ENCODE assay signal across 8 cellular contexts in the genomic region with DNA sequence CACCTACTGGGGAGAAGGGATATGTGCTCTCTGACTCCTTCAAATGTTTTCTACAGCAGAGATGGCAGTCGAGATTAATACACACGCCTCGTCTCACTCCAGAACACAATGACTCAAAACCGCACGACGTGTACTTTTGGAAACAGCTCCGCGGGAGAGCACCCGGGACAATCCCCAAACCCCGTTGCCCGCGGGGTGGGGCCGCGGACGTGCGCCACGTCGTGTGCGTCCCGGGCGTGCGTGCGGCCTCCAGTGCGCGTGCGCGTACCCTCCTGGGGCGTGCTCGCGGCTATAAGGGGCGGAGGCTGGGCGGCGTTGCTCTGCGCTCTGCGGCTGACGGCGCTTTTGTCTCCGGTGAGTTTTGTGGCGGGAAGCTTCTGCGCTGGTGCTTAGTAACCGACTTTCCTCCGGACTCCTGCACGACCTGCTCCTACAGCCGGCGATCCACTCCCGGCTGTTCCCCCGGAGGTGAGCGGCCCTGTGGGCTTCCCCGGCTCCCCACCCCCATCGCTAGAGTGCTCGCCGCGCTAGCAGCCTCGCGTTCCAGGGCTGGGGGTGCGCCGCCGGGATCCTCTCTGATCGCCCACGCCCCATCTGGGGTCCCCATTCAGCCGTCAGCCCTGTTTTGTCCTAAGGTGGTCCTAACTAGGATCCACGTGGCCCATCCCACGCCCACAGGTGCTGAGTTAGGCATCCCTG. TPM values are rescaled to one million over a fixed set of nuclear protein-coding genes. Genes with fewer than 3 reads are reported as not detected.
DNase-seq lines count a peak whose midpoint lies in the region; ATAC-seq and TF ChIP-seq lines count a peak whose summit lies in the region.

A gene with protein sequence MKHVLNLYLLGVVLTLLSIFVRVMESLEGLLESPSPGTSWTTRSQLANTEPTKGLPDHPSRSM (plus strand): TSS at position 323 of the 699 bp plus-strand sequence. CDS start 1,391 bp downstream, outside the sequence.

- peaks cover 39% of the 10 kb centered on the region for H3K36me3 Mint-ChIP-seq in activated naive CD8-positive, alpha-beta T cell treated with anti-CD3 and anti-CD28 coated beads for 36 hours
- no peaks in the 10 kb centered on the region for H3K36me3 Mint-ChIP-seq in osteocyte (ENCODE audit: unreplicated experiment)

- H3K27ac Mint-ChIP-seq in activated naive CD8-positive, alpha-beta T cell treated with anti-CD3 and anti-CD28 coated beads for 36 hours: peak within 1 kb of the TSS; percentile 98
- peak within 1 kb of the TSS; percentile 95 for H3K27ac Mint-ChIP-seq in osteocyte (ENCODE audit: unreplicated experiment)

- intact Hi-C loops in head of caudate nucleus (cut with DNase I): loop anchor here (10.0 kb wide), 1 partner anchor 79 kb away; no protein-coding TSS in a partner anchor

- peaks cover 62% of the 10 kb centered on the region for H3K4me1 Mint-ChIP-seq in activated naive CD8-positive, alpha-beta T cell treated with anti-CD3 and anti-CD28 coated beads for 36 hours
- peaks cover 33% of the 10 kb centered on the region for H3K4me1 Mint-ChIP-seq in osteocyte (ENCODE audit: unreplicated experiment)

- H3K27ac ChIP-seq in thoracic aorta: peak within 1 kb of the TSS; percentile 91 to 97

- peak within 1 kb of the TSS; percentile 73 for H3K4me3 ChIP-seq in GM12864 (ENCODE audit: low read depth, low read length)
- peak within 1 kb of the TSS; percentile 85 for H3K4me3 ChIP-seq in thoracic aorta

- ATAC-seq in HG02678 (IDR thresholded peaks at IDR 0.05; ENCODE audit: unreplicated experiment): peak; percentile 86
- ATAC-seq in thoracic aorta (ENCODE audit: insufficient number of reproducible peaks, low FRiP score, low read depth): peak; percentile 77

- TF ChIP-seq CTCF in GM12864 (IDR thresholded peaks at IDR 0.05; ENCODE audit: low read depth, low read length, missing control alignments) (no peak), osteocyte (IDR thresholded peaks at IDR 0.05) (no peak), thoracic aorta (IDR thresholded peaks at IDR 0.05) (no peak)

- DNase-seq in GM12864 (ENCODE audit: low read depth): peak; percentile 81
- DNase-seq in NCI-H1105 treated with DMSO at 0.1 percent for 48 hours (lab: John Stamatoyannopoulos, UW): peak; percentile 90
- DNase-seq in SKM-1 treated with dmso at 0.1 percent for 144 hours (lab: John Stamatoyannopoulos, UW; ENCODE audit: unreplicated experiment): peak; percentile 90
- DNase-seq in activated naive CD8-positive, alpha-beta T cell treated with anti-CD3 and anti-CD28 coated beads for 36 hours: peak; percentile 99
- DNase-seq in head of caudate nucleus: peak; percentile 74 to 95 (median 92)
- DNase-seq in osteocyte (ENCODE audit: extremely low spot score, unreplicated experiment): peak; percentile 96
- DNase-seq in thoracic aorta (ENCODE audit: low spot score): peak; percentile 85

- no peaks in the 10 kb centered on the region for H3K9me3 ChIP-seq in thoracic aorta

- H3K36me3 ChIP-seq in thoracic aorta: no peaks in the 10 kb centered on the region

- no peaks in the 10 kb centered on the region for H3K9me3 Mint-ChIP-seq in activated naive CD8-positive, alpha-beta T cell treated with anti-CD3 and anti-CD28 coated beads for 36 hours
- no peaks in the 10 kb centered on the region for H3K9me3 Mint-ChIP-seq in osteocyte (ENCODE audit: unreplicated experiment)

- H3K27me3 Mint-ChIP-seq in activated naive CD8-positive, alpha-beta T cell treated with anti-CD3 and anti-CD28 coated beads for 36 hours: peaks cover 16% of the 10 kb centered on the region
- peaks cover 21% of the 10 kb centered on the region for H3K27me3 Mint-ChIP-seq in osteocyte (ENCODE audit: unreplicated experiment)

- no peaks in the 10 kb centered on the region for H3K27me3 ChIP-seq in thoracic aorta (replicated peaks; ENCODE audit: insufficient read depth)

- peaks cover 26 to 73% of the 10 kb centered on the region in 2 donors for H3K4me1 ChIP-seq in thoracic aorta (ENCODE audit: control insufficient read depth in 1 of 2, low read depth in 2 of 2)

- peak within 1 kb of the TSS; percentile 96 for H3K4me3 Mint-ChIP-seq in activated naive CD8-positive, alpha-beta T cell treated with anti-CD3 and anti-CD28 coated beads for 36 hours
- H3K4me3 Mint-ChIP-seq in osteocyte (ENCODE audit: unreplicated experiment): peak within 1 kb of the TSS; percentile 90

RNA-seq across cellular contexts. Expression of the gene that starts here (rescaled TPM):
- 10 to 100 TPM; 72.3 to 72.8 TPM for total RNA-seq in activated naive CD8-positive, alpha-beta T cell treated with anti-CD3 and anti-CD28 coated beads for 36 hours
- total RNA-seq in osteocyte (7.4 and 8.8 TPM in 2 replicates), thoracic aorta (10 to 100 TPM in 1 of 2 donors, 1 to 10 TPM in 1; 9.3 to 19.8 TPM)

Comparison
In these comparisons a context has a peak if more than half of its experiments do, and no peak if none do; other contexts are left out.
1. Peak in every context shown above with its lines: DNase-seq, ATAC-seq, H3K4me3 ChIP-seq and H3K27ac ChIP-seq.